In the genomic region with DNA sequence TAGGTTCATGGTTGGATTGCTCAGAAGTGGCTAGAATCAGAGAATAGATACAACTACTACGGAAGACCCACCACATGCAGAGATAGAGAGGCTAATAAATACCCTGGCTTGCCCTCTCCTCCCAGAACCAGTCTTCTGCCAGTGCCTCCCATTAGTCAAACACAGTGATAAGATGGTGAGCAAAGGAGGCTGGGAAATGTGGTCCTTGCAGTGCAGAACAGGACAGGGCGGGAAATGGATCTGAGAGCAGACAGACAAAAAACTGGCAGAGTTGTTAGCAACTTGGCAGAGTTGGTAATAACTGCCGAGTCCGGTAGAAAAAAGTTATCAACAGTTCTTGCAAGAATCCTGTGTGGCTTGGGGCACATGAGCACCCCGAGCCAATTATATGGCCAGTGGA, we compare ENCODE assay signal across 21 cellular contexts. TPM values are rescaled to one million over a fixed set of nuclear protein-coding genes. Genes with fewer than 3 reads are reported as not detected.
DNase-seq lines count a peak whose midpoint lies in the region; ATAC-seq and TF ChIP-seq lines count a peak whose summit lies in the region.
"Had no signal": no experiment of that assay in that cellular context is flagged by ENCODE, and none has a peak within 500 bp of the region (broad histone marks: within the 10 kb centered on the region; RNA-seq: fewer than 3 reads in every experiment).

No MANE protein-coding gene starts in this region.

- BruUV-seq in OCI-LY7 (replicated peaks; lab: Mats Ljungman, UMichigan): no TSS peak

- CTCF ChIA-PET in OCI-LY7 (lab: Charles Lee; ENCODE audit: unreplicated experiment): no interaction called here

- H2AFZ ChIP-seq in OCI-LY7 (ENCODE audit: low read length) (0 out of 2 replicates have a peak overlapping the region, but pooled peaks have one; percentile 2), osteoblast (ENCODE audit: low read length) (no peak overlapping the region)
- H2AFZ ChIP-seq: GM23338 had no signal

- H3K79me2 ChIP-seq in OCI-LY7 (ENCODE audit: insufficient read depth, low read depth, low read length): no peaks in the 10 kb centered on the region
- no peaks in the 10 kb centered on the region for H3K79me2 ChIP-seq in osteoblast (ENCODE audit: insufficient read depth, low read length)

- H3K36me3 ChIP-seq in OCI-LY7 (ENCODE audit: insufficient read depth, low read length) (no peaks in the 10 kb centered on the region), osteoblast (ENCODE audit: insufficient read depth, low read length) (no peaks in the 10 kb centered on the region)
- H3K36me3 ChIP-seq: BLaER1, HAP-1 had no signal

- 75% methylated on average over 5 of the region's 5 CpGs for WGBS in right cardiac atrium

- H3K27me3 ChIP-seq in right cardiac atrium (ENCODE audit: control insufficient read depth, insufficient read depth): no peaks in the 10 kb centered on the region
- H3K27me3 ChIP-seq in osteoblast (ENCODE audit: insufficient read depth, low read length): peaks cover 15% of the 10 kb centered on the region
- H3K27me3 ChIP-seq: BLaER1 had no signal

- TF ChIP-seq CTCF in OCI-LY7 (conservative IDR thresholded peaks at IDR 0.05; ENCODE audit: low read length) (no peak), osteoblast (IDR thresholded peaks at IDR 0.05; ENCODE audit: extremely low read depth, low read depth, low read length) (no peak)

- H3K4me3 ChIP-seq in right cardiac atrium (ENCODE audit: low read length) (no peak overlapping the region), OCI-LY7 (ENCODE audit: low read depth, low read length, poor library complexity, severe bottlenecking) (no peak overlapping the region), osteoblast (ENCODE audit: insufficient read depth, low read length) (no peak overlapping the region)
- H3K4me3 ChIP-seq: A549, BLaER1, GM23338, HAP-1 had no signal

- H3K9me3 ChIP-seq in right cardiac atrium (ENCODE audit: control insufficient read depth, low read length) (no peaks in the 10 kb centered on the region), OCI-LY7 (ENCODE audit: low read length) (no peaks in the 10 kb centered on the region), osteoblast (ENCODE audit: low read depth, low read length) (no peaks in the 10 kb centered on the region)
- H3K9me3 ChIP-seq: A549, BLaER1, Caco-2, HAP-1 had no signal

- intact Hi-C loops in cardiac septum (cut with DNase I): no loop called here
- intact Hi-C loops in right cardiac atrium (cut with DNase I): no loop called here
- intact Hi-C loops in OCI-LY7 (cut with micrococcal nuclease; ENCODE audit: unreplicated experiment): no loop called here

- H4K20me1 ChIP-seq in OCI-LY7 (ENCODE audit: insufficient read depth, low read length): no peaks in the 10 kb centered on the region
- H4K20me1 ChIP-seq in osteoblast (ENCODE audit: insufficient read depth, low read length): no peaks in the 10 kb centered on the region
- H4K20me1 ChIP-seq: BLaER1 had no signal

- H3K4me2 ChIP-seq in OCI-LY7 (ENCODE audit: low read length): no peak overlapping the region
- no peak overlapping the region for H3K4me2 ChIP-seq in osteoblast (ENCODE audit: insufficient read depth, low read length)
- H3K4me2 ChIP-seq: A549, BLaER1, GM23338 had no signal

- no peaks in the 10 kb centered on the region for H3K4me1 ChIP-seq in right cardiac atrium (ENCODE audit: control insufficient read depth, insufficient read depth, low read length)
- peaks cover 16% of the 10 kb centered on the region for H3K4me1 ChIP-seq in OCI-LY7 (ENCODE audit: insufficient read depth, low read length, poor library complexity, severe bottlenecking)
- no peaks in the 10 kb centered on the region for H3K4me1 ChIP-seq in osteoblast (ENCODE audit: insufficient read depth, low read length)
- H3K4me1 ChIP-seq: Caco-2, HAP-1 had no signal

- H3K27ac ChIP-seq in right cardiac atrium (ENCODE audit: low read length) (no peak overlapping the region), OCI-LY7 (ENCODE audit: low read depth, low read length, poor library complexity, severe bottlenecking) (no peak overlapping the region), osteoblast (ENCODE audit: low read depth, low read length) (no peak overlapping the region)
- H3K27ac ChIP-seq: A549, BLaER1, C4-2B had no signal

- POLR2A ChIA-PET in OCI-LY7 (lab: Charles Lee): no interaction called here

- DNase-seq in cardiac septum (ENCODE audit: low spot score) (peak; percentile 35), right cardiac atrium (no peak), OCI-LY7 (ENCODE audit: low spot score) (no peak), osteoblast (ENCODE audit: insufficient read length, low spot score, missing footprints) (peak; percentile 51), OCI-M1 (lab: John Stamatoyannopoulos, UW) (no peak), SW 1271 (lab: John Stamatoyannopoulos, UW) (no peak)
- DNase-seq in stimulated activated CD4-positive, alpha-beta T cell treated with anti-CD3 and anti-CD28 coated beads, Interleukin-12 subunit alpha, Interleukin-12 subunit beta, amount 100 ng/mL, for 4 hours: no peak
- DNase-seq: 8988T; ACHN; Caco-2; CD4-positive, CD25-positive, alpha-beta regulatory T cell; CD8-positive, alpha-beta T cell; DMS153; DND-41; HFFc6 had no signal

- ATAC-seq in right cardiac atrium: no peak
- ATAC-seq: CD8-positive, alpha-beta T cell; GM23338 had no signal

- no peaks in the 10 kb centered on the region for H3K9me2 ChIP-seq in OCI-LY7 (ENCODE audit: insufficient read depth, low read length)

RNA-seq across cellular contexts. Expression of a gene that starts 8.7 kb away (rescaled TPM):
- total RNA-seq in cardiac septum (not detected), right cardiac atrium (under 1 TPM in 2 of 4 donors, not detected in 2; 0.54 to 0.82 TPM), OCI-LY7 (2022) (3.4 and 5.1 TPM in 2 replicates), osteoblast (not detected in 2 replicates)
- polyA plus RNA-seq in right cardiac atrium: 0.18 TPM
- total RNA-seq in OCI-LY7 (2014; rRNA removed; shearing (Covaris generic)): not detected in 2 replicates
- total RNA-seq: CD8-positive, alpha-beta T cell; H4; HFFc6 had no signal

RNA-seq across cellular contexts. Expression of a gene that starts 18.5 kb away (rescaled TPM):
- total RNA-seq in cardiac septum (not detected), right cardiac atrium (not detected), OCI-LY7 (2022) (not detected in 2 replicates), osteoblast (not detected in 2 replicates)
- polyA plus RNA-seq in right cardiac atrium: not detected
- total RNA-seq in OCI-LY7 (2014; rRNA removed; shearing (Covaris generic)): not detected in 2 replicates
- total RNA-seq: Caco-2; CD4-positive, CD25-positive, alpha-beta regulatory T cell; CD8-positive, alpha-beta T cell; GM23338; H4; HFFc6 had no signal
- polyA plus RNA-seq: A549; CD4-positive, CD25-positive, alpha-beta regulatory T cell; GM23338 had no signal

RNA-seq across cellular contexts. Expression of a gene that starts 24.7 kb away (rescaled TPM):
- total RNA-seq in cardiac septum: not detected
- not detected for total RNA-seq in right cardiac atrium
- not detected for polyA plus RNA-seq in right cardiac atrium
- not detected in 2 replicates for total RNA-seq in OCI-LY7 (2014; rRNA removed; shearing (Covaris generic))
- not detected in 2 replicates for total RNA-seq in OCI-LY7 (2022)
- total RNA-seq in osteoblast: not detected in 2 replicates
- total RNA-seq: Caco-2; CD4-positive, CD25-positive, alpha-beta regulatory T cell; CD8-positive, alpha-beta T cell; GM23338; H4; HFFc6 had no signal
- polyA plus RNA-seq: A549; CD4-positive, CD25-positive, alpha-beta regulatory T cell; GM23338 had no signal

RNA-seq across cellular contexts. Expression of a gene that starts 39.8 kb away (rescaled TPM):
- total RNA-seq in cardiac septum (not detected), right cardiac atrium (not detected), OCI-LY7 (2022) (not detected in 2 replicates), osteoblast (not detected in 2 replicates)
- not detected for polyA plus RNA-seq in right cardiac atrium
- total RNA-seq in OCI-LY7 (2014; rRNA removed; shearing (Covaris generic)): not detected in 2 replicates
- total RNA-seq: Caco-2; CD4-positive, CD25-positive, alpha-beta regulatory T cell; CD8-positive, alpha-beta T cell; GM23338; H4; HFFc6 had no signal
- polyA plus RNA-seq: A549; CD4-positive, CD25-positive, alpha-beta regulatory T cell had no signal

RNA-seq across cellular contexts. Expression of a gene that starts 44.6 kb away (rescaled TPM):
- total RNA-seq in cardiac septum (not detected), right cardiac atrium (not detected), OCI-LY7 (2022) (not detected in 2 replicates), osteoblast (not detected in 2 replicates)
- polyA plus RNA-seq in right cardiac atrium: not detected
- not detected in 2 replicates for total RNA-seq in OCI-LY7 (2014; rRNA removed; shearing (Covaris generic))
- total RNA-seq: Caco-2; CD4-positive, CD25-positive, alpha-beta regulatory T cell; CD8-positive, alpha-beta T cell; GM23338; H4; HFFc6 had no signal
- polyA plus RNA-seq: A549; CD4-positive, CD25-positive, alpha-beta regulatory T cell; GM23338 had no signal

Comparison
In these comparisons a context has a peak if more than half of its experiments do, and no peak if none do; other contexts are left out.
1. DNase-seq: peak in cardiac septum (single experiment) and osteoblast (single experiment); none in right cardiac atrium (0 of 3), OCI-LY7 (single experiment), stimulated activated CD4-positive, alpha-beta T cell treated with anti-CD3 and anti-CD28 coated beads, Interleukin-12 subunit alpha, Interleukin-12 subunit beta, amount 100 ng/mL, for 4 hours (single experiment), OCI-M1 (single experiment) and SW 1271 (0 of 2).